ENCODE assay signal across 26 cellular contexts in genomic region chr7:157497367-157497743, GRCh38.
"Had no signal": no experiment of that assay in that cellular context is flagged by ENCODE, and none has a peak within 500 bp of the region (broad histone marks: within the 10 kb centered on the region; RNA-seq: fewer than 3 reads in every experiment).

No MANE protein-coding gene starts in this region.

- H3K36me3 Mint-ChIP-seq: stimulated activated effector memory CD8-positive, alpha-beta T cell treated with anti-CD3 and anti-CD28 coated beads, Interleukin-12 subunit alpha, Interleukin-12 subunit beta, amount 100 ng/mL, for 72 hours; T-cell had no signal

- H3K9me3 Mint-ChIP-seq: central memory CD8-positive, alpha-beta T cell; neural crest cell had no signal

- DNase-seq: activated CD4-positive, alpha-beta T cell treated with anti-CD3 and anti-CD28 coated beads for 36 hours; activated CD4-positive, alpha-beta T cell treated with anti-CD3 and anti-CD28 coated beads, Interleukin-2, amount 50 U/mL, for 48 hours; activated naive CD4-positive, alpha-beta T cell; amniotic stem cell; esophagus squamous epithelium; gastrocnemius medialis; hippocampal formation; kidney glomerular epithelial cell; left ventricle myocardium inferior; naive thymus-derived CD4-positive, alpha-beta T cell; ovary; right cardiac atrium; stimulated activated naive CD8-positive, alpha-beta T cell treated with anti-CD3 and anti-CD28 coated beads, Interleukin-15, amount 100 ng/mL, for 72 hours; WERI-Rb-1 had no signal

- H3K27ac Mint-ChIP-seq: activated CD4-positive, alpha-beta T cell treated with anti-CD3 and anti-CD28 coated beads for 36 hours; activated naive CD8-positive, alpha-beta T cell treated with anti-CD3 and anti-CD28 coated beads, Interleukin-2, amount 10 ng/mL, durations not matched to agents 7 days and 5 days; activated T-helper 2 cell treated with anti-CD3 and anti-CD28 coated beads, Interferon-gamma antibody, Interleukin-2, Interleukin-4, amounts not matched to agents 10 μg/mL and 5 μg/mL and 100 μg/mL, durations not matched to agents 14 hours and 24 hours and 36 hours; stimulated activated effector memory CD8-positive, alpha-beta T cell treated with anti-CD3 and anti-CD28 coated beads, Interleukin-12 subunit alpha, Interleukin-12 subunit beta, amount 100 ng/mL, for 72 hours; T-cell had no signal

- H3K27ac ChIP-seq: breast epithelium, dorsolateral prefrontal cortex, esophagus squamous epithelium, gastrocnemius medialis, left ventricle myocardium inferior, ovary, suprapubic skin, tibial nerve, uterus, WERI-Rb-1 had no signal

- H3K9me3 ChIP-seq: breast epithelium, esophagus squamous epithelium, gastrocnemius medialis, ovary, suprapubic skin, uterus had no signal

- H3K4me3 Mint-ChIP-seq: activated CD4-positive, alpha-beta T cell treated with anti-CD3 and anti-CD28 coated beads for 36 hours; activated naive CD8-positive, alpha-beta T cell treated with anti-CD3 and anti-CD28 coated beads, Interleukin-2, amount 10 ng/mL, durations not matched to agents 7 days and 5 days; central memory CD8-positive, alpha-beta T cell; naive thymus-derived CD4-positive, alpha-beta T cell; neural crest cell; stimulated activated effector memory CD8-positive, alpha-beta T cell treated with anti-CD3 and anti-CD28 coated beads, Interleukin-12 subunit alpha, Interleukin-12 subunit beta, amount 100 ng/mL, for 72 hours; stimulated activated naive CD8-positive, alpha-beta T cell treated with anti-CD3 and anti-CD28 coated beads, Interleukin-15, amount 100 ng/mL, for 72 hours; T-cell had no signal

- H3K27me3 ChIP-seq: gastrocnemius medialis, ovary, suprapubic skin, tibial nerve, uterus had no signal

- ATAC-seq: activated CD4-positive, alpha-beta T cell treated with anti-CD3 and anti-CD28 coated beads for 36 hours; gastrocnemius medialis; naive thymus-derived CD4-positive, alpha-beta T cell; right cardiac atrium; SK-N-SH treated with all-trans-retinoic acid at 6 μM for 48 hours; stimulated activated effector memory CD8-positive, alpha-beta T cell treated with anti-CD3 and anti-CD28 coated beads, Interleukin-12 subunit alpha, Interleukin-12 subunit beta, amount 100 ng/mL, for 72 hours; stimulated activated naive CD8-positive, alpha-beta T cell treated with anti-CD3 and anti-CD28 coated beads, Interleukin-15, amount 100 ng/mL, for 72 hours; T-cell had no signal

- H3K4me1 ChIP-seq: breast epithelium, esophagus squamous epithelium, gastrocnemius medialis, suprapubic skin, tibial nerve, uterus had no signal

- H3K4me3 ChIP-seq: breast epithelium, dorsolateral prefrontal cortex, esophagus squamous epithelium, gastrocnemius medialis, left ventricle myocardium inferior, ovary, suprapubic skin, tibial nerve, uterus had no signal

- H3K36me3 ChIP-seq: breast epithelium, esophagus squamous epithelium, gastrocnemius medialis, left ventricle myocardium inferior, ovary, suprapubic skin, tibial nerve, uterus, WERI-Rb-1 had no signal
